Comparison of ENCODE assay signal across 7 cellular contexts in the genomic region with DNA sequence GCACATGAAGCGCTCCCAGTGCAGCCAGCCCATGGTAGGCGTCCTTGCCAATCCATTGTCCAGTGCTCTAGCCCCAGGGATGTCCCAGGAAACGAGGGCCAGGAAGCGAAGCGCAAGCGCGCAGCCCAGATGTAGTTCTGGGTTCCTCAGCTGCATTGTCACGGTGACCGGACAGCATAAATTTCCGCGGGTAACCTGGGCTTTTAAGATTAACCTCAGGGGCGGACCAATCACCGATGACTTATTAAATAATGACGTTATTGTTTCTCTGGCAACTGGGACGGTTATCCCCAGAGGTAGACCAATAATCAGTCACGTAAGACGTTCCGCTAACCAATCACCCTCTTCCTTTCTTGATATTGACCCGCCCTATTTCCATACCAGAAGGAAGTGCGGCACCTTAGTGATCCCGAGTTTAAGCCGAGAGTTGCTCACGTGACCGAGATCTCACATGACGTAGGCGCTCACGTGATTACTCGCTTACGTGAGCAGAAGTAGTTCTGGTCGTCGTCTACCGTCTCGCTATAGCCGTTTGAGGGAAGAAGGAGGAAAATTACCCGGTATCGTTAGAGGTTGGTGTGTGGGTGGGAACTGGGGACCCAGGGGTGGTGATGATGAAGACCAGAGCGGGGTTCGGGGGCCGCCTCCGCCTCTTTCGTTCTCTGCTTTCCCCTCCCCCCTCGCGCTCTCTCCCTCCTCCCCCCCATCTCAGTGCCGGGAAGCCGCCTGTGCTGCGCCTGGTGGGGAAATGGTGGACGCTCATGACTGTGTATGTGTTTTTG. TPM values are rescaled to one million over a fixed set of nuclear protein-coding genes. Genes with fewer than 3 reads are reported as not detected.
DNase-seq lines count a peak whose midpoint lies in the region; ATAC-seq, FAIRE-seq and TF ChIP-seq lines count a peak whose summit lies in the region.

GLA (minus strand) TSS at position 178 of the 782 bp plus-strand sequence; CDS start at position 156, 22 bp downstream.
HNRNPH2 (plus strand) TSS at position 475 of the 782 bp plus-strand sequence. CDS start 3,767 bp downstream, outside the sequence.

- FAIRE-seq in TTC549 (lab: Jason Lieb, UNC) = peak; percentile 96

- no peaks in the 10 kb centered on the region for H3K27me3 ChIP-seq in body of pancreas

- peak; percentile 70 to 96 (median 91) for TF ChIP-seq POLR2A in body of pancreas (IDR thresholded peaks at IDR 0.05)

- no peaks in the 10 kb centered on the region for H3K9me3 ChIP-seq in body of pancreas

- H3K27ac ChIP-seq in body of pancreas = peak within 1 kb of the TSS; percentile 83 to 94 (median 93)

- WGBS in body of pancreas, 2 donors = 0% methylated on average over 12 to 45 of the region's 47 CpGs

- H3K36me3 ChIP-seq in body of pancreas (replicated peaks in 1 of 2; ENCODE audit: insufficient read depth in 1 of 2, low read depth in 2 of 2) = no peaks in the 10 kb centered on the region

- H3K4me1 ChIP-seq in body of pancreas = peaks cover 7% of the 10 kb centered on the region

- TF ChIP-seq CTCF in body of pancreas (IDR thresholded peaks at IDR 0.05) = peak in 2 of 7 experiments; percentile 39 to 40

- intact Hi-C loops in body of pancreas (cut with DNase I) (no loop called here), sciatic nerve (cut with DNase I) (no loop called here)

- H3K4me3 ChIP-seq in body of pancreas = peak within 1 kb of the TSS in 1 of 2 donors; percentile 50

- DNase-seq in NCI-H2107 treated with DMSO at 0.1 percent for 48 hours (lab: John Stamatoyannopoulos, UW; ENCODE audit: unreplicated experiment) (peak; percentile 99), body of pancreas (peak; percentile 92 to 97 (median 94)), iPS DF 19.7 (ENCODE audit: low read depth, low spot score) (peak; percentile 95), sciatic nerve (ENCODE audit: low spot score) (peak; percentile 94)

- peak; percentile 91 for ATAC-seq in GM18519 (IDR thresholded peaks at IDR 0.05; ENCODE audit: low FRiP score, unreplicated experiment)
- ATAC-seq in HG03064 (IDR thresholded peaks at IDR 0.05; ENCODE audit: low read depth, unreplicated experiment) = peak; percentile 77
- peak; percentile 99 for ATAC-seq in body of pancreas
- ATAC-seq in sciatic nerve = peak; percentile 99

RNA-seq across cellular contexts. Expression of gene GLA, which starts in this region (rescaled TPM):
- total RNA-seq in body of pancreas (1 to 10 TPM; 6.2 to 7.6 TPM), sciatic nerve (19.9 TPM)

RNA-seq across cellular contexts. Expression of gene HNRNPH2, which starts in this region (rescaled TPM):
- total RNA-seq in body of pancreas = 10 to 100 TPM; 24.1 to 25.7 TPM
- 57.9 TPM for total RNA-seq in sciatic nerve
